Comparison of ENCODE assay signal across 9 cellular contexts in genomic region chr3:126540342-126540849, GRCh38. TPM values are rescaled to one million over a fixed set of nuclear protein-coding genes. Genes with fewer than 3 reads are reported as not detected.
DNase-seq lines count a peak whose midpoint lies in the region; TF ChIP-seq lines count a peak whose summit lies in the region.
"Had no signal": no experiment of that assay in that cellular context is flagged by ENCODE, and none has a peak within 500 bp of the region (broad histone marks: within the 10 kb centered on the region; RNA-seq: fewer than 3 reads in every experiment).

No MANE protein-coding gene starts in this region.

- H3K79me2 ChIP-seq in OCI-LY7 (ENCODE audit: insufficient read depth, low read depth, low read length) = no peaks in the 10 kb centered on the region

- DNase-seq in A673 (ENCODE audit: low spot score) = peak; percentile 72
- peak; percentile 93 for DNase-seq in HT1080 (ENCODE audit: low read depth)
- peak; percentile 77 for DNase-seq in amniotic epithelial cell (ENCODE audit: low read depth)
- peak; percentile 82 for DNase-seq in kidney epithelial cell (ENCODE audit: low read depth)
- no peak for DNase-seq in NCI-H526 treated with DMSO at 0.1 percent for 48 hours (lab: John Stamatoyannopoulos, UW)
- DNase-seq in stimulated activated CD4-positive, alpha-beta T cell treated with anti-CD3 and anti-CD28 coated beads, Interleukin-15, amount 100 ng/mL, for 24 hours = no peak
- no peak for DNase-seq in OCI-LY7 (ENCODE audit: low spot score)
- DNase-seq in NCI-H1105 (lab: John Stamatoyannopoulos, UW) = no peak

- BruUV-seq in A673 (replicated peaks; lab: Mats Ljungman, UMichigan) (no TSS peak), OCI-LY7 (replicated peaks; lab: Mats Ljungman, UMichigan) (no TSS peak)

- no peaks in the 10 kb centered on the region for H3K9me3 ChIP-seq in A673 (ENCODE audit: low read depth, low read length, poor library complexity, severe bottlenecking)
- H3K9me3 ChIP-seq in OCI-LY7 (ENCODE audit: low read length) = no peaks in the 10 kb centered on the region

- TF ChIP-seq CTCF in A673 (conservative IDR thresholded peaks at IDR 0.05; ENCODE audit: low read depth, low read length) (no peak), kidney epithelial cell (IDR thresholded peaks at IDR 0.05; ENCODE audit: insufficient read depth, low read length, poor library complexity, severe bottlenecking) (no peak), OCI-LY7 (conservative IDR thresholded peaks at IDR 0.05; ENCODE audit: low read length) (no peak)

- no peak overlapping the region for H3K4me2 ChIP-seq in OCI-LY7 (ENCODE audit: low read length)

- H4K20me1 ChIP-seq in OCI-LY7 (ENCODE audit: insufficient read depth, low read length) = no peaks in the 10 kb centered on the region

- intact Hi-C loops in A673 (cut with micrococcal nuclease; ENCODE audit: unreplicated experiment) = no loop called here
- intact Hi-C loops in OCI-LY7 (cut with micrococcal nuclease; ENCODE audit: unreplicated experiment) = no loop called here

- H3K27me3 ChIP-seq in A673 (replicated peaks; ENCODE audit: insufficient read depth, low read depth, low read length, poor library complexity) (no peaks in the 10 kb centered on the region), kidney epithelial cell (ENCODE audit: control insufficient read depth, insufficient read depth, low read length) (peaks cover 41% of the 10 kb centered on the region)

- POLR2A ChIA-PET in A673 (lab: Charles Lee; ENCODE audit: low non-redundant PET) = no interaction called here
- POLR2A ChIA-PET in OCI-LY7 (lab: Charles Lee) = no interaction called here

- no peak overlapping the region for H3K4me3 ChIP-seq in A673 (ENCODE audit: low read depth, low read length, poor library complexity, severe bottlenecking)
- no peak overlapping the region for H3K4me3 ChIP-seq in kidney epithelial cell (ENCODE audit: low read depth, low read length)
- no peak overlapping the region for H3K4me3 ChIP-seq in OCI-LY7 (ENCODE audit: low read depth, low read length, poor library complexity, severe bottlenecking)

- H3K9me2 ChIP-seq in OCI-LY7 (ENCODE audit: insufficient read depth, low read length) = no peaks in the 10 kb centered on the region

- H3K4me1 ChIP-seq in A673 (ENCODE audit: insufficient read depth, low read length, poor library complexity, severe bottlenecking) (peaks cover 7% of the 10 kb centered on the region), OCI-LY7 (ENCODE audit: insufficient read depth, low read length, poor library complexity, severe bottlenecking) (no peaks in the 10 kb centered on the region)

- H3K36me3 ChIP-seq in A673 (ENCODE audit: insufficient read depth, low read length, poor library complexity, severe bottlenecking) = no peaks in the 10 kb centered on the region
- no peaks in the 10 kb centered on the region for H3K36me3 ChIP-seq in kidney epithelial cell (ENCODE audit: control insufficient read depth, insufficient read depth, low read length)
- no peaks in the 10 kb centered on the region for H3K36me3 ChIP-seq in OCI-LY7 (ENCODE audit: insufficient read depth, low read length)

- H2AFZ ChIP-seq in OCI-LY7 (ENCODE audit: low read length) = no peak overlapping the region

- no peak overlapping the region for H3K27ac ChIP-seq in A673 (ENCODE audit: low read depth, low read length, poor library complexity, severe bottlenecking)
- no peak overlapping the region for H3K27ac ChIP-seq in OCI-LY7 (ENCODE audit: low read depth, low read length, poor library complexity, severe bottlenecking)

- CTCF ChIA-PET in A673 (lab: Charles Lee) (no interaction called here), OCI-LY7 (lab: Charles Lee; ENCODE audit: unreplicated experiment) (no interaction called here)

RNA-seq across cellular contexts. Expression of gene CHST13, which starts 16.4 kb away (rescaled TPM):
- total RNA-seq in A673 (2021) = 0.35 TPM in 1 of 2 replicates, not detected in the other
- not detected in 2 replicates for total RNA-seq in HT1080 (2014; rRNA removed; shearing (Covaris generic))
- polyA plus RNA-seq in HT1080 (2015; cell fraction: cytosol; rRNA removed) = 0.06 TPM in 1 of 2 replicates, not detected in the other
- polyA plus RNA-seq in HT1080 (2015; cell fraction: nucleus; rRNA removed) = not detected in 2 replicates
- 1.1 TPM in 1 of 2 replicates, not detected in the other for total RNA-seq in kidney epithelial cell
- not detected in 2 replicates for total RNA-seq in OCI-LY7 (2014; rRNA removed; shearing (Covaris generic))
- not detected in 2 replicates for total RNA-seq in OCI-LY7 (2022)

RNA-seq across cellular contexts. Expression of gene C3orf22, which starts 18.3 kb away (rescaled TPM):
- total RNA-seq in A673 (2021) = not detected in 2 replicates
- total RNA-seq in HT1080 (2014; rRNA removed; shearing (Covaris generic)) = not detected in 2 replicates
- not detected in 2 replicates for polyA plus RNA-seq in HT1080 (2015; cell fraction: cytosol; rRNA removed)
- not detected in 2 replicates for polyA plus RNA-seq in HT1080 (2015; cell fraction: nucleus; rRNA removed)
- not detected in 2 replicates for total RNA-seq in kidney epithelial cell
- total RNA-seq in OCI-LY7 (2014; rRNA removed; shearing (Covaris generic)) = not detected in 2 replicates
- total RNA-seq in OCI-LY7 (2022) = not detected in 2 replicates
- total RNA-seq: lower leg skin had no signal

RNA-seq across cellular contexts. Expression of gene UROC1, which starts 22.8 kb away (rescaled TPM):
- total RNA-seq in A673 (2021) (not detected in 2 replicates), kidney epithelial cell (not detected in 2 replicates), OCI-LY7 (2022) (not detected in 2 replicates)
- total RNA-seq in HT1080 (2014; rRNA removed; shearing (Covaris generic)) = 0.03 TPM in 1 of 2 replicates, not detected in the other
- 0.02 TPM in 1 of 2 replicates, not detected in the other for polyA plus RNA-seq in HT1080 (2015; cell fraction: cytosol; rRNA removed)
- polyA plus RNA-seq in HT1080 (2015; cell fraction: nucleus; rRNA removed) = not detected in 2 replicates
- 0.09 TPM in 1 of 2 replicates, not detected in the other for total RNA-seq in OCI-LY7 (2014; rRNA removed; shearing (Covaris generic))
- total RNA-seq: lower leg skin had no signal

Comparison
In these comparisons a context has a peak if more than half of its experiments do, and no peak if none do; other contexts are left out.
1. DNase-seq: peak in A673 (single experiment), HT1080 (single experiment), amniotic epithelial cell (single experiment) and kidney epithelial cell (single experiment); none in NCI-H526 treated with DMSO at 0.1 percent for 48 hours (single experiment), stimulated activated CD4-positive, alpha-beta T cell treated with anti-CD3 and anti-CD28 coated beads, Interleukin-15, amount 100 ng/mL, for 24 hours (single experiment), OCI-LY7 (single experiment) and NCI-H1105 (single experiment).